In genomic region chr17:37541880-37542675, GRCh38 we compare ENCODE assay signal across 11 cellular contexts. TPM values are rescaled to one million over a fixed set of nuclear protein-coding genes. Genes with fewer than 3 reads are reported as not detected.
A peak's percentile ranks its signal among the peaks of the same experiment; 100 is the strongest.
DNase-seq lines count a peak whose midpoint lies in the region; ATAC-seq and TF ChIP-seq lines count a peak whose summit lies in the region.
"Had no signal": no experiment of that assay in that cellular context is flagged by ENCODE, and none has a peak within 500 bp of the region (broad histone marks: within the 10 kb centered on the region; RNA-seq: fewer than 3 reads in every experiment).

No MANE protein-coding gene starts in this region.

- peaks cover 38% of the 10 kb centered on the region for H3K36me3 Mint-ChIP-seq in activated naive CD8-positive, alpha-beta T cell treated with anti-CD3 and anti-CD28 coated beads, Interleukin-2, amount 50 U/mL, for 24 hours (ENCODE audit: low read depth)

- no peaks in the 10 kb centered on the region for H3K27me3 Mint-ChIP-seq in activated naive CD8-positive, alpha-beta T cell treated with anti-CD3 and anti-CD28 coated beads, Interleukin-2, amount 50 U/mL, for 24 hours

- H3K4me1 ChIP-seq in HEK293 (ENCODE audit: control insufficient read depth, insufficient read depth, low read length), result peaks cover 5% of the 10 kb centered on the region; the same call in 1 of the 2 replicates
- peaks cover 14% of the 10 kb centered on the region for H3K4me1 ChIP-seq in iPS-18a (ENCODE audit: control insufficient read depth, low read depth, low read length)
- no peaks in the 10 kb centered on the region for H3K4me1 ChIP-seq in right cardiac atrium (ENCODE audit: control insufficient read depth, insufficient read depth, low read length)
- H3K4me1 ChIP-seq: parathyroid adenoma had no signal

- peak overlapping the region; percentile 37 for H3K27ac Mint-ChIP-seq in activated naive CD8-positive, alpha-beta T cell treated with anti-CD3 and anti-CD28 coated beads, Interleukin-2, amount 50 U/mL, for 24 hours

- no peaks in the 10 kb centered on the region for H3K27me3 ChIP-seq in iPS-18a (ENCODE audit: control insufficient read depth, insufficient read depth, low read length)
- no peaks in the 10 kb centered on the region for H3K27me3 ChIP-seq in right cardiac atrium (ENCODE audit: control insufficient read depth, insufficient read depth)
- H3K27me3 ChIP-seq: transverse colon had no signal

- H3K4me3 Mint-ChIP-seq in activated naive CD8-positive, alpha-beta T cell treated with anti-CD3 and anti-CD28 coated beads, Interleukin-2, amount 50 U/mL, for 24 hours, result no peak overlapping the region

- no peaks in the 10 kb centered on the region for H3K9me3 Mint-ChIP-seq in activated naive CD8-positive, alpha-beta T cell treated with anti-CD3 and anti-CD28 coated beads, Interleukin-2, amount 50 U/mL, for 24 hours

- peak; percentile 35 for DNase-seq in AG09319 (ENCODE audit: extremely low read depth, low read depth)
- no peak for DNase-seq in activated naive CD8-positive, alpha-beta T cell treated with anti-CD3 and anti-CD28 coated beads, Interleukin-2, amount 50 U/mL, for 24 hours
- DNase-seq in G401 (ENCODE audit: low spot score), result no peak
- DNase-seq in SHP77 treated with DMSO at 0.1 percent for 48 hours (lab: John Stamatoyannopoulos, UW), result no peak
- no peak for DNase-seq in HUDEP-2 (lab: John Stamatoyannopoulos, UW; ENCODE audit: unreplicated experiment in 76 of 76)
- DNase-seq in right cardiac atrium, result no peak
- DNase-seq: NCI-H446 treated with DMSO at 0.1 percent for 48 hours, transverse colon had no signal

- TF ChIP-seq CTCF in AG09319 (IDR thresholded peaks at IDR 0.05; ENCODE audit: low read depth, low read length), result no peak
- TF ChIP-seq CTCF in HEK293 (tag by site-specific recombination; IDR thresholded peaks at IDR 0.05), result no peak

- ATAC-seq in activated naive CD8-positive, alpha-beta T cell treated with anti-CD3 and anti-CD28 coated beads, Interleukin-2, amount 50 U/mL, for 24 hours, result no peak
- ATAC-seq in right cardiac atrium, result no peak

- H3K4me3 ChIP-seq in HEK293 (ENCODE audit: low read depth, low read length) (no peak overlapping the region), iPS-18a (ENCODE audit: low read length) (no peak overlapping the region), right cardiac atrium (ENCODE audit: low read length) (no peak overlapping the region)
- H3K4me3 ChIP-seq: transverse colon had no signal

- H3K27ac ChIP-seq in HEK293 (ENCODE audit: extremely low read depth, low read depth, low read length) (no peak overlapping the region), iPS-18a (ENCODE audit: low read length) (peak overlapping the region; percentile 40), right cardiac atrium (ENCODE audit: low read length) (no peak overlapping the region)
- H3K27ac ChIP-seq: parathyroid adenoma, transverse colon had no signal

- H3K36me3 ChIP-seq in HEK293 (ENCODE audit: control insufficient read depth in 2 of 2, insufficient read depth in 1 of 2, low read length in 2 of 2) (peaks cover 29 to 54% of the 10 kb centered on the region in 2 experiments), iPS-18a (ENCODE audit: control insufficient read depth, low read depth, low read length) (peaks cover 38% of the 10 kb centered on the region)

- CTCF ChIA-PET in HEK293 (lab: Yijun Ruan, JAX), result interaction anchor here (1.2 to 1.3 kb wide), 3 partner anchors 12 to 67 kb away, joined by 4 to 5 read pairs (median 5); partner anchors contain the start of gene SYNRG

- peaks cover 26% of the 10 kb centered on the region for H3K4me1 Mint-ChIP-seq in activated naive CD8-positive, alpha-beta T cell treated with anti-CD3 and anti-CD28 coated beads, Interleukin-2, amount 50 U/mL, for 24 hours

- in situ Hi-C loops in G401 (cut with HindIII; ENCODE audit: low sequenced_read_pairs), result no loop called here

- intact Hi-C loops in right cardiac atrium (cut with DNase I), result no loop called here

- POLR2A ChIA-PET in HEK293 (lab: Yijun Ruan, JAX), result interaction anchor here (0.6 kb wide), 1 partner anchor 12 kb away, joined by 3 read pairs; no protein-coding TSS in a partner anchor

- WGBS in right cardiac atrium, result 81% methylated on average over 9 of the region's 9 CpGs

- H3K9me3 ChIP-seq in HEK293 (ENCODE audit: control insufficient read depth, insufficient read depth, low read depth, low read length) (no peaks in the 10 kb centered on the region), iPS-18a (ENCODE audit: control insufficient read depth, low read depth, low read length) (no peaks in the 10 kb centered on the region), right cardiac atrium (ENCODE audit: control insufficient read depth, low read length) (no peaks in the 10 kb centered on the region)
- H3K9me3 ChIP-seq: transverse colon had no signal

- peak overlapping the region; percentile 46 for H3K9ac ChIP-seq in iPS-18a (ENCODE audit: low read length)
- H3K9ac ChIP-seq: parathyroid adenoma had no signal

TF ChIP-seq in HEK293, 187 proteins besides CTCF, POLR2A, EP300 and RAD21:
- no peak for TF ChIP-seq PRDM4 (tag by site-specific recombination; IDR thresholded peaks at IDR 0.05)
- TF ChIP-seq OSR2 (tag by site-specific recombination; IDR thresholded peaks at IDR 0.05), result peak; percentile 37; the same call in 1 of the 2 replicates
TF ChIP-seq in HEK293: peak in this region for 1.

RNA-seq across cellular contexts. Expression of gene DUSP14, which starts 52.4 kb away (rescaled TPM):
- 42.7 and 59.0 TPM in 2 replicates for total RNA-seq in G401 (2014; rRNA removed; shearing (Covaris generic))
- 10 to 100 TPM; 16.7 to 20.1 (median 18.4) TPM for total RNA-seq in right cardiac atrium
- 17.8 TPM for polyA plus RNA-seq in right cardiac atrium
